ENCODE assay signal across 17 cellular contexts in genomic region chr13:45215392-45216077, GRCh38. TPM values are rescaled to one million over a fixed set of nuclear protein-coding genes. Genes with fewer than 3 reads are reported as not detected.
DNase-seq lines count a peak whose midpoint lies in the region; TF ChIP-seq lines count a peak whose summit lies in the region.
"Had no signal": no experiment of that assay in that cellular context is flagged by ENCODE, and none has a peak within 500 bp of the region (broad histone marks: within the 10 kb centered on the region; RNA-seq: fewer than 3 reads in every experiment).

No MANE protein-coding gene starts in this region.

- H3K4me1 Mint-ChIP-seq in HFFc6 (ENCODE audit: low read depth): peaks cover 60% of the 10 kb centered on the region

- H3K27ac ChIP-seq in epithelial cell of prostate: peak overlapping the region; percentile 2
- H3K27ac ChIP-seq in rectal smooth muscle tissue (ENCODE audit: low read depth, low read length): peak overlapping the region; percentile 8
- H3K27ac ChIP-seq in tibial nerve: no peak overlapping the region
- H3K27ac ChIP-seq: C4-2B had no signal

- H3K9me3 ChIP-seq in tibial nerve: no peaks in the 10 kb centered on the region
- H3K9me3 ChIP-seq: HAP-1 had no signal

- H3K9me3 Mint-ChIP-seq in HFFc6: no peaks in the 10 kb centered on the region

- H3K27ac Mint-ChIP-seq in HFFc6: no peak overlapping the region

- H3K36me3 ChIP-seq in rectal smooth muscle tissue (ENCODE audit: control insufficient read depth, insufficient read depth, low read length): no peaks in the 10 kb centered on the region
- no peaks in the 10 kb centered on the region for H3K36me3 ChIP-seq in tibial nerve
- H3K36me3 ChIP-seq: HAP-1 had no signal

- TF ChIP-seq CTCF in AG10803 (conservative IDR thresholded peaks at IDR 0.05; ENCODE audit: low read length) (no peak), HFFc6 (IDR thresholded peaks at IDR 0.05) (no peak), tibial nerve (IDR thresholded peaks at IDR 0.05) (no peak)

- H3K4me3 ChIP-seq in AG10803 (ENCODE audit: low read length): no peak overlapping the region
- H3K4me3 ChIP-seq in rectal smooth muscle tissue (ENCODE audit: low read length): no peak overlapping the region
- no peak overlapping the region for H3K4me3 ChIP-seq in tibial nerve
- H3K4me3 ChIP-seq: HAP-1 had no signal

- TF ChIP-seq EP300 in tibial nerve (IDR thresholded peaks at IDR 0.05): no peak

- H3K27me3 ChIP-seq in rectal smooth muscle tissue (ENCODE audit: control insufficient read depth, insufficient read depth, low read length) (no peaks in the 10 kb centered on the region), tibial nerve (no peaks in the 10 kb centered on the region)

- peak; percentile 44 for DNase-seq in AG10803 (ENCODE audit: low read depth)
- DNase-seq in LHCN-M2 (ENCODE audit: low read depth): peak; percentile 55
- no peak for DNase-seq in epithelial cell of prostate (ENCODE audit: low read depth, low spot score)
- no peak for DNase-seq in HFFc6
- no peak for DNase-seq in SHP77 (lab: John Stamatoyannopoulos, UW)
- DNase-seq in erythroblast (lab: John Stamatoyannopoulos, UW): no peak
- DNase-seq in tibial nerve (ENCODE audit: low spot score in 2 of 2): no peak
- DNase-seq: DMS153, NCI-H1436 treated with DMSO at 0.1 percent for 48 hours, NCI-H2081, NCI-H524, OCI-M1, RPMI8226 had no signal

- WGBS in tibial nerve, 2 donors: 84 to 91% methylated on average over 9 of the region's 9 CpGs

- H3K4me1 ChIP-seq in rectal smooth muscle tissue (ENCODE audit: control insufficient read depth, insufficient read depth, low read length) (peaks cover 4% of the 10 kb centered on the region), tibial nerve (peaks cover 0 to 25% (median 0%) of the 10 kb centered on the region in 4 donors)

- TF ChIP-seq POLR2A in erythroblast (IDR thresholded peaks at IDR 0.05; ENCODE audit: low read length) (no peak), tibial nerve (IDR thresholded peaks at IDR 0.05) (no peak)

- no peak overlapping the region for H3K9ac ChIP-seq in rectal smooth muscle tissue (ENCODE audit: low read length)

- no peak overlapping the region for H3K4me3 Mint-ChIP-seq in HFFc6

- H3K27me3 Mint-ChIP-seq in HFFc6 (ENCODE audit: insufficient read depth): no peaks in the 10 kb centered on the region

- peaks cover 24% of the 10 kb centered on the region for H3K36me3 Mint-ChIP-seq in HFFc6 (ENCODE audit: low read depth)

RNA-seq across cellular contexts. Expression of gene KCTD4, which starts 14.7 kb away (rescaled TPM):
- total RNA-seq in LHCN-M2 (2014; rRNA removed) (0.64 TPM in 1 of 2 replicates, not detected in the other), tibial nerve (10 to 100 TPM in 2 of 4 donors, 1 to 10 TPM in 2; 3.0 to 14.4 (median 8.2) TPM)
- polyA plus RNA-seq in LHCN-M2 (2012): 0.29 TPM
- total RNA-seq in HFFc6 (2021; fragmentation: NEBNext Ultra II Directional; extraction: Animal tissue kit (Norgen Biotek cat#: 25700)): 1 to 10 TPM in 4 of 6 experiments, under 1 TPM in 2; 0.73 to 4.5 (median 1.1) TPM
- total RNA-seq: G401 had no signal

Comparison
In these comparisons a context has a peak if more than half of its experiments do, and no peak if none do; other contexts are left out.
1. DNase-seq: peak in AG10803 (single experiment) and LHCN-M2 (single experiment); none in epithelial cell of prostate (single experiment), HFFc6 (single experiment), SHP77 (0 of 2), erythroblast (0 of 2) and tibial nerve (0 of 2).
2. H3K27ac ChIP-seq: peak in epithelial cell of prostate (single experiment) and rectal smooth muscle tissue (single experiment); none in tibial nerve (0 of 4).